In the genomic region with DNA sequence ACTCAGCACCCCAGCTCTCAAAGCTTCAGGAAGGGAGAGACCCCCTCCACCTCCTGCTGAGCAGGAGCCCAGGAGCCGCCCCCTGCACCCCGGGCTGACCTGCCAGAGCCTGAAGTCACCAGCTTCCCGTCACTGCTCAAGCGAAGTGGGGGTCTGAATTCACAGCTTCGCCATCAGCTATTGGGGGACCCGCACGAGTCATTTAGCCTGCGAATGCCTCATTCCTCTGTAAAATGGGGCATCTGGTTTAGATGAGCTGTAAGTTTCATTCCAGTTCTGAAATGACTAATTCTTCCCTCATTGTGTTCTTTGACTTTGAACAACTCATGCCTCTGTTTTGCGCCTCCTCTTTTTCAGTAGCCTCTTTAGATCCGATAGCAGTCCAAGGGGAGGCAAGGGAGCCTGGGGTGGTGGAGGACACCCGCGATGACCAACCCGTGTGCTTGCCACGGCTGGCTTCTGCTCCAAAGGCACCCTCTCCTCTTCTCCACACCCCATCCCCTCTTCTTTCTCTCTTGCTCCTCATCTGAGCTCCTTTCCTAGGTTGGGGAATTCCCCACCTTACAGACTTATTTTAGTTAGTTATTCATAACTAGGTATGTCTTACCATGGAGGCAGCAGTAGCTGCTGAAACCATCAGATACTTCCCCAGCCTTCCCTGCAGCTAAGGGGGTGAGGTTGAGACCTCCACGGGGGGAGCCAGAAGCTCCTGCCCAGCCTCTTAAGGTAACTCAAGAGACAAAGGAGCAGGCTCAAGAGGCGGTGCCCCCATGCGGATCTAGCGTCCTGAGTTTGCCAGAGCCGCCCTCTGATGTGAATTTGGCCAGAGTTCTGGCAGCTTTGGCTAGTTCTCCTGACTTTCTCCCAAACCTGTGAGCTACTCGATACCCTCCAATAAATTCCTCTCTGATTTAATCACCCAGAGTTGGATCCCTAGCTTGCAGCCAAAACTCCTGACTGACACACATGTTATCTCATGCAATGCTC, we compare ENCODE assay signal across 8 cellular contexts. TPM values are rescaled to one million over a fixed set of nuclear protein-coding genes. Genes with fewer than 3 reads are reported as not detected.
DNase-seq lines count a peak whose midpoint lies in the region; ATAC-seq and TF ChIP-seq lines count a peak whose summit lies in the region.

No MANE protein-coding gene starts in this region.

- H3K27ac Mint-ChIP-seq in stimulated activated naive B cell treated with anti-CD40 and anti-IgM and Interleukin-4, amounts not matched to agents 10 μg/mL and 1 μg/mL and 100 μg/mL, for 72 hours = peak overlapping the region; percentile 78

- DNase-seq in AG10803 (ENCODE audit: low read depth) = peak; percentile 72
- DNase-seq in GM20000 (ENCODE audit: low spot score) = peak; percentile 76
- DNase-seq in M059J (ENCODE audit: low read depth) = peak; percentile 68
- DNase-seq in astrocyte of the spinal cord (ENCODE audit: low read depth, low spot score) = peak; percentile 68
- DNase-seq in stimulated activated naive B cell treated with anti-CD40 and anti-IgM and Interleukin-4, amounts not matched to agents 10 μg/mL and 1 μg/mL and 100 μg/mL, for 72 hours = no peak
- no peak for DNase-seq in omental fat pad (ENCODE audit: low spot score)
- DNase-seq in amygdala (lab: John Stamatoyannopoulos, UW) = no peak
- no peak for DNase-seq in OCI-LY7 (ENCODE audit: low spot score)

- peak overlapping the region; percentile 42 to 47 for H3K4me3 Mint-ChIP-seq in stimulated activated naive B cell treated with anti-CD40 and anti-IgM and Interleukin-4, amounts not matched to agents 10 μg/mL and 1 μg/mL and 100 μg/mL, for 72 hours

- in situ Hi-C loops in astrocyte of the spinal cord (cut with HindIII; ENCODE audit: low sequenced_read_pairs) = no loop called here

- H3K4me3 ChIP-seq in AG10803 (ENCODE audit: low read length) (peak overlapping the region; percentile 29), astrocyte of the spinal cord (ENCODE audit: low read depth, low read length) (no peak overlapping the region), OCI-LY7 (ENCODE audit: low read depth, low read length, poor library complexity, severe bottlenecking) (no peak overlapping the region)

- H3K79me2 ChIP-seq in OCI-LY7 (ENCODE audit: insufficient read depth, low read depth, low read length) = no peaks in the 10 kb centered on the region

- H3K4me1 Mint-ChIP-seq in stimulated activated naive B cell treated with anti-CD40 and anti-IgM and Interleukin-4, amounts not matched to agents 10 μg/mL and 1 μg/mL and 100 μg/mL, for 72 hours = peaks cover 30 to 38% of the 10 kb centered on the region in 2 donors

- H3K4me1 ChIP-seq in OCI-LY7 (ENCODE audit: insufficient read depth, low read length, poor library complexity, severe bottlenecking) = peaks cover 23% of the 10 kb centered on the region

- ATAC-seq in stimulated activated naive B cell treated with anti-CD40 and anti-IgM and Interleukin-4, amounts not matched to agents 10 μg/mL and 1 μg/mL and 100 μg/mL, for 72 hours (replicated peaks) = peak; percentile 69 to 73
- ATAC-seq in omental fat pad (ENCODE audit: low FRiP score) = no peak

- BruUV-seq in OCI-LY7 (replicated peaks; lab: Mats Ljungman, UMichigan) = no TSS peak

- no peak overlapping the region for H3K4me2 ChIP-seq in OCI-LY7 (ENCODE audit: low read length)

- POLR2A ChIA-PET in OCI-LY7 (lab: Charles Lee) = interaction anchor here (0.6 to 1.7 kb wide), 5 partner anchors 8 to 209 kb away, joined by 3 to 6 read pairs (median 4); no protein-coding TSS in a partner anchor

- H3K36me3 Mint-ChIP-seq in stimulated activated naive B cell treated with anti-CD40 and anti-IgM and Interleukin-4, amounts not matched to agents 10 μg/mL and 1 μg/mL and 100 μg/mL, for 72 hours = no peaks in the 10 kb centered on the region

- no peaks in the 10 kb centered on the region for H3K9me3 Mint-ChIP-seq in stimulated activated naive B cell treated with anti-CD40 and anti-IgM and Interleukin-4, amounts not matched to agents 10 μg/mL and 1 μg/mL and 100 μg/mL, for 72 hours

- intact Hi-C loops in OCI-LY7 (cut with micrococcal nuclease; ENCODE audit: unreplicated experiment) = no loop called here

- H3K27ac ChIP-seq in OCI-LY7 (ENCODE audit: low read depth, low read length, poor library complexity, severe bottlenecking) = no peak overlapping the region

- CTCF ChIA-PET in OCI-LY7 (lab: Charles Lee; ENCODE audit: unreplicated experiment) = interaction anchor here (1.7 kb wide), 1 partner anchor 10 kb away, joined by 4 read pairs; no protein-coding TSS in a partner anchor

- H3K9me3 ChIP-seq in OCI-LY7 (ENCODE audit: low read length) = no peaks in the 10 kb centered on the region

- H2AFZ ChIP-seq in OCI-LY7 (ENCODE audit: low read length) = no peak overlapping the region

- TF ChIP-seq CTCF in AG10803 (conservative IDR thresholded peaks at IDR 0.05; ENCODE audit: low read length) (peak; percentile 29; the same call in 1 of the 2 replicates), GM20000 (IDR thresholded peaks at IDR 0.05; ENCODE audit: extremely low read depth, missing control alignments) (no peak), astrocyte of the spinal cord (IDR thresholded peaks at IDR 0.05; ENCODE audit: low read depth, low read length) (no peak), omental fat pad (IDR thresholded peaks at IDR 0.05) (no peak), OCI-LY7 (conservative IDR thresholded peaks at IDR 0.05; ENCODE audit: low read length) (no peak)

- H3K36me3 ChIP-seq in OCI-LY7 (ENCODE audit: insufficient read depth, low read length) = no peaks in the 10 kb centered on the region

- H3K27me3 Mint-ChIP-seq in stimulated activated naive B cell treated with anti-CD40 and anti-IgM and Interleukin-4, amounts not matched to agents 10 μg/mL and 1 μg/mL and 100 μg/mL, for 72 hours = peaks cover 21 to 22% of the 10 kb centered on the region in 2 donors

- H3K9me2 ChIP-seq in OCI-LY7 (ENCODE audit: insufficient read depth, low read length) = no peaks in the 10 kb centered on the region

- H4K20me1 ChIP-seq in OCI-LY7 (ENCODE audit: insufficient read depth, low read length) = no peaks in the 10 kb centered on the region

RNA-seq across cellular contexts. Expression of gene RBM17, which starts 47.7 kb away (rescaled TPM):
- 15.5 and 17.1 TPM in 2 replicates for total RNA-seq in M059J (2014; rRNA removed; shearing (Covaris generic))
- total RNA-seq in omental fat pad = 10 to 100 TPM; 58.2 to 97.9 (median 80.0) TPM
- 103 and 152 TPM in 2 replicates for total RNA-seq in OCI-LY7 (2014; rRNA removed; shearing (Covaris generic))
- 248 and 266 TPM in 2 replicates for total RNA-seq in OCI-LY7 (2022)

Comparison
In these comparisons a context has a peak if more than half of its experiments do, and no peak if none do; other contexts are left out.
1. DNase-seq: peak in AG10803 (single experiment), GM20000 (single experiment), M059J (single experiment) and astrocyte of the spinal cord (single experiment); none in stimulated activated naive B cell treated with anti-CD40 and anti-IgM and Interleukin-4, amounts not matched to agents 10 μg/mL and 1 μg/mL and 100 μg/mL, for 72 hours (single experiment), omental fat pad (single experiment), amygdala (0 of 56) and OCI-LY7 (single experiment).